Comparison of ENCODE assay signal across 10 cellular contexts in genomic region chrX:108250654-108251579, GRCh38.
"Had no signal": no experiment of that assay in that cellular context is flagged by ENCODE, and none has a peak within 500 bp of the region (broad histone marks: within the 10 kb centered on the region; RNA-seq: fewer than 3 reads in every experiment).

No MANE protein-coding gene starts in this region.

- H3K4me1 ChIP-seq: parathyroid adenoma, tibial artery had no signal

- H3K4me2 ChIP-seq: smooth muscle cell had no signal

- H2AFZ ChIP-seq: parathyroid adenoma had no signal

- H3K36me3 ChIP-seq: tibial artery had no signal

- H3K27me3 ChIP-seq: tibial artery had no signal

- DNase-seq: activated naive CD4-positive, alpha-beta T cell treated with Interleukin-2 at 50 U/mL for 16 hours; activated naive CD8-positive, alpha-beta T cell treated with anti-CD3 and anti-CD28 coated beads, Interleukin-2, amount 50 U/mL, for 24 hours; T-helper 9 cell; tibial artery had no signal

- H3K4me3 Mint-ChIP-seq: activated naive CD8-positive, alpha-beta T cell treated with anti-CD3 and anti-CD28 coated beads, Interleukin-2, amount 50 U/mL, for 24 hours; central memory CD8-positive, alpha-beta T cell; dendritic cell treated with granulocyte-macrophage colony-stimulating factor and Interleukin-4, amounts not matched to agents 40 ng/mL and 50 ng/mL, for 4 days; memory B cell had no signal

- H3K27ac ChIP-seq: parathyroid adenoma, tibial artery had no signal

- H3K9me3 Mint-ChIP-seq: activated naive CD8-positive, alpha-beta T cell treated with anti-CD3 and anti-CD28 coated beads, Interleukin-2, amount 50 U/mL, for 24 hours; dendritic cell treated with granulocyte-macrophage colony-stimulating factor and Interleukin-4, amounts not matched to agents 40 ng/mL and 50 ng/mL, for 4 days had no signal

- H3K27me3 Mint-ChIP-seq: dendritic cell treated with granulocyte-macrophage colony-stimulating factor and Interleukin-4, amounts not matched to agents 40 ng/mL and 50 ng/mL, for 4 days had no signal

- H3K36me3 Mint-ChIP-seq: memory B cell had no signal

- H3K4me1 Mint-ChIP-seq: activated naive CD8-positive, alpha-beta T cell treated with anti-CD3 and anti-CD28 coated beads, Interleukin-2, amount 50 U/mL, for 24 hours; central memory CD8-positive, alpha-beta T cell; memory B cell had no signal

- ATAC-seq: activated naive CD8-positive, alpha-beta T cell treated with anti-CD3 and anti-CD28 coated beads, Interleukin-2, amount 50 U/mL, for 24 hours; left lobe of liver had no signal

- H3K27ac Mint-ChIP-seq: activated naive CD8-positive, alpha-beta T cell treated with anti-CD3 and anti-CD28 coated beads, Interleukin-2, amount 50 U/mL, for 24 hours; dendritic cell treated with granulocyte-macrophage colony-stimulating factor and Interleukin-4, amounts not matched to agents 40 ng/mL and 50 ng/mL, for 4 days; memory B cell had no signal

- H3K9ac ChIP-seq: parathyroid adenoma had no signal

- H3K4me3 ChIP-seq: smooth muscle cell, tibial artery had no signal
